ENCODE assay signal across 18 cellular contexts in the genomic region with DNA sequence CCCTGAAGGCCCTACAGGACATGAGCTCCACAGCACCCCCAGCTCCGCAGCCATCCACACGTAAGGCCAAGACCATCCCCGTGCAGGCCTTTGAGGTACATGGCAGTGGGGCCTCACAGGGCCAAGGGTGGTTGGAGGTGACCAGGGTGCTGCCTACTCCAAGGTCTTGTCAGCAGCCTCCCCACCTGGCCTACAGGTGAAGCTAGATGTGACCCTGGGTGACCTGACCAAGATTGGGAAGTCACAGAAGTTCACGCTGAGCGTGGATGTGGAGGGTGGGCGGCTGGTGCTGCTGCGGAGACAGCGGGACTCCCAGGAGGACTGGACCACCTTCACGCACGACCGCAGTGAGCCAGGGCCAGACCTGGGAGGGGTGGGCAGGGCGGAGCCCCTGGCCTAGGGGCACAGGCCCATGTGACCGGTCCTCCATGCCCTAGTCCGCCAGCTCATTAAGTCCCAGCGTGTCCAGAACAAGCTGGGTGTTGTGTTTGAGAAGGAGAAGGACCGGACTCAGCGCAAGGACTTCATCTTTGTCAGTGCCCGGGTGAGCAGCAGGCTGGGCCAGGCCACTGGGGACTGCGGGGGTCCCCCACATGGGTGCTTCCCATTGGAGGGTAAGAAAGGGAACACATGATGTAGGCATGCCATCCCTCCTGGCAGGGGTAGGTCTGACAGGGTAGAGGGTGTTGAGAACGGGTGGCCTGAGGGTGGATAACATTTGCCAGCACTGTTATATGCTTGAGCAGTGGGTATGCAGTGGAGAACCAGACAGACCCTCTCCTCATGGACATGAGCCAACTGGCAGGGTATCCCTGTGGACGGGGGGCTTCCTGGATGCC. TPM values are rescaled to one million over a fixed set of nuclear protein-coding genes. Genes with fewer than 3 reads are reported as not detected.
DNase-seq lines count a peak whose midpoint lies in the region; ATAC-seq and TF ChIP-seq lines count a peak whose summit lies in the region.
"Had no signal": no experiment of that assay in that cellular context is flagged by ENCODE, and none has a peak within 500 bp of the region (broad histone marks: within the 10 kb centered on the region; RNA-seq: fewer than 3 reads in every experiment).

No MANE protein-coding gene starts in this region.

- no peak overlapping the region for H3K27ac Mint-ChIP-seq in neural crest cell (ENCODE audit: unreplicated experiment)
- H3K27ac Mint-ChIP-seq: activated T-helper 17 cell treated with anti-CD3 and anti-CD28 coated beads, Interleukin-2, amount 50 U/mL, for 72 hours; CD4-positive, CD25-positive, alpha-beta regulatory T cell had no signal

- H3K27me3 Mint-ChIP-seq in neural crest cell (ENCODE audit: low read depth) = peaks cover 2% of the 10 kb centered on the region
- H3K27me3 Mint-ChIP-seq: activated T-helper 17 cell treated with anti-CD3 and anti-CD28 coated beads, Interleukin-2, amount 50 U/mL, for 72 hours; CD4-positive, CD25-positive, alpha-beta regulatory T cell had no signal

- peak; percentile 10 for DNase-seq in GM10266 (ENCODE audit: extremely low spot score)
- peak; percentile 49 for DNase-seq in activated CD8-positive, alpha-beta memory T cell treated with anti-CD3 and anti-CD28 coated beads, Interleukin-2, amount 50 U/mL, for 48 hours
- no peak for DNase-seq in neural crest cell (ENCODE audit: low read depth, low spot score)
- no peak for DNase-seq in left colon
- DNase-seq: CD4-positive, CD25-positive, alpha-beta regulatory T cell; effector CD8-positive, alpha-beta T cell; heart left ventricle; mesendoderm; MV-4-11; NCI-H1930; stimulated activated naive CD8-positive, alpha-beta T cell treated with anti-CD3 and anti-CD28 coated beads, Interleukin-15, Interleukin-2, amounts not matched to agents 100 U/mL and 50 U/mL, for 24 hours had no signal

- TF ChIP-seq CTCF in GM10266 (IDR thresholded peaks at IDR 0.05; ENCODE audit: control insufficient read depth, insufficient read depth, low read depth, missing control alignments) (no peak), neural crest cell (conservative IDR thresholded peaks at IDR 0.05) (no peak)

- no peaks in the 10 kb centered on the region for H3K9me3 Mint-ChIP-seq in neural crest cell
- H3K9me3 Mint-ChIP-seq: activated T-helper 17 cell treated with anti-CD3 and anti-CD28 coated beads, Interleukin-2, amount 50 U/mL, for 72 hours; CD4-positive, CD25-positive, alpha-beta regulatory T cell had no signal

- ATAC-seq in HG03460 (IDR thresholded peaks at IDR 0.05; ENCODE audit: unreplicated experiment) (no peak), left colon (no peak), GM19463 (IDR thresholded peaks at IDR 0.05; ENCODE audit: unreplicated experiment) (no peak)
- ATAC-seq: activated T-helper 17 cell treated with anti-CD3 and anti-CD28 coated beads, Interleukin-2, amount 50 U/mL, for 72 hours; stimulated activated naive CD8-positive, alpha-beta T cell treated with anti-CD3 and anti-CD28 coated beads, Interleukin-15, Interleukin-2, amounts not matched to agents 100 U/mL and 50 U/mL, for 24 hours had no signal

- intact Hi-C loops in left colon (cut with DNase I, micrococcal nuclease) = no loop called here

- H3K4me1 Mint-ChIP-seq in neural crest cell = peaks cover 27% of the 10 kb centered on the region

- H3K36me3 Mint-ChIP-seq in neural crest cell (ENCODE audit: low read depth) = peaks cover 12% of the 10 kb centered on the region

- H3K4me3 Mint-ChIP-seq in neural crest cell = peak overlapping the region; percentile 9
- H3K4me3 Mint-ChIP-seq: activated T-helper 17 cell treated with anti-CD3 and anti-CD28 coated beads, Interleukin-2, amount 50 U/mL, for 72 hours had no signal

RNA-seq across cellular contexts. Expression of gene INPPL1, which starts 5.6 kb away (rescaled TPM):
- total RNA-seq in neural crest cell (242 and 247 TPM in 2 replicates), left colon (100 to 1,000 TPM; 120 to 142 TPM)

RNA-seq across cellular contexts. Expression of gene FOLR2, which starts 13.6 kb away (rescaled TPM):
- total RNA-seq in neural crest cell (not detected in 2 replicates), left colon (10 to 100 TPM in 1 of 2 donors, 1 to 10 TPM in 1; 4.8 to 23.5 TPM)
- total RNA-seq: activated T-helper 17 cell treated with anti-CD3 and anti-CD28 coated beads, Interleukin-2, amount 50 U/mL, for 72 hours; cardiac muscle cell; CD4-positive, CD25-positive, alpha-beta regulatory T cell; H1; NCI-H460 had no signal

RNA-seq across cellular contexts. Expression of gene PHOX2A, which starts 13.8 kb away (rescaled TPM):
- total RNA-seq in neural crest cell (5.1 and 5.6 TPM in 2 replicates), left colon (under 1 TPM; 0.61 to 0.89 TPM)
- total RNA-seq: activated T-helper 17 cell treated with anti-CD3 and anti-CD28 coated beads, Interleukin-2, amount 50 U/mL, for 72 hours; CD4-positive, CD25-positive, alpha-beta regulatory T cell; H1; heart left ventricle; NCI-H460 had no signal

RNA-seq across cellular contexts. Expression of gene FOLR1, which starts 38.2 kb away (rescaled TPM):
- total RNA-seq in neural crest cell = not detected in 2 replicates
- not detected for total RNA-seq in left colon
- total RNA-seq: activated T-helper 17 cell treated with anti-CD3 and anti-CD28 coated beads, Interleukin-2, amount 50 U/mL, for 72 hours; CD4-positive, CD25-positive, alpha-beta regulatory T cell; H1; NCI-H460; vagina had no signal

Comparison
In these comparisons a context has a peak if more than half of its experiments do, and no peak if none do; other contexts are left out.
1. DNase-seq: peak in GM10266 (single experiment) and activated CD8-positive, alpha-beta memory T cell treated with anti-CD3 and anti-CD28 coated beads, Interleukin-2, amount 50 U/mL, for 48 hours (single experiment); none in neural crest cell (single experiment) and left colon (0 of 2).